Comparison of ENCODE assay signal across 21 cellular contexts in the genomic region with DNA sequence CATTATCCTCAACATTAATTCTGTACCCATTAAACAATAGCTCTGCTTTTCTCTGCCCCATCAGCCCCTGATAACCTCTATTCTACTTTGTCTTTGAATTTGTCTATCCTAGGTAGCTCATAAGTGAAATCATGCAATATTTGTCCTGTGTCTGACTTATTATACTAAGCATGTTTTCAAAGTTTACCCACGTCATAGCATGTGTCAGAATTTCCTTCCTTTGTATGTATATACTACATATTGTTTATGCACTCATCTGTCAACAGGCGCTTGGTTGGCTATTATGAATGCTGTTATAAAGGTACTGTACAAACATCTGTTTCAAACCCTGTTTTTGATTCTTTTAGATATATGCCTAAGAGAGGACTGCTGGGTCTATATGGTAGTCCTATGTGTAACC. TPM values are rescaled to one million over a fixed set of nuclear protein-coding genes. Genes with fewer than 3 reads are reported as not detected.
"Had no signal": no experiment of that assay in that cellular context is flagged by ENCODE, and none has a peak within 500 bp of the region (broad histone marks: within the 10 kb centered on the region; RNA-seq: fewer than 3 reads in every experiment).

No MANE protein-coding gene starts in this region.

- H3K4me3 Mint-ChIP-seq: activated CD4-positive, alpha-beta memory T cell treated with anti-CD3 and anti-CD28 coated beads, Interleukin-2, amount 10 ng/mL, durations not matched to agents 7 days and 5 days; activated CD4-positive, alpha-beta T cell treated with anti-CD3 and anti-CD28 coated beads, Interleukin-2, amount 10 ng/mL, durations not matched to agents 24 days and 14 days; activated T-helper 1 cell treated with anti-CD3 and anti-CD28 coated beads, Interleukin-12 subunit alpha, Interleukin-12 subunit beta, Interleukin-2, Interleukin-4 antibody, amounts not matched to agents 30 ng/mL and 10 ng/mL and 1 ng/mL, durations not matched to agents 14 hours and 24 hours and 36 hours; brain; immature natural killer cell; mesothelial cell of epicardium; natural killer cell treated with Interleukin-12 subunit alpha and Interleukin-12 subunit beta and Interleukin-15 and Interleukin-18, amount 100 ng/mL, for 72 hours; stimulated activated naive CD8-positive, alpha-beta T cell treated with anti-CD3 and anti-CD28 coated beads, Interleukin-15, Interleukin-2, amounts not matched to agents 100 ng/mL and 50 ng/mL, for 24 hours had no signal

- ATAC-seq: left lobe of liver; lower lobe of right lung; natural killer cell treated with Interleukin-12 subunit alpha and Interleukin-12 subunit beta and Interleukin-15 and Interleukin-18, amount 100 ng/mL, for 72 hours; upper lobe of right lung had no signal

- H3K27ac Mint-ChIP-seq: activated CD4-positive, alpha-beta memory T cell treated with anti-CD3 and anti-CD28 coated beads, Interleukin-2, amount 10 ng/mL, durations not matched to agents 7 days and 5 days; activated T-helper 1 cell treated with anti-CD3 and anti-CD28 coated beads, Interleukin-12 subunit alpha, Interleukin-12 subunit beta, Interleukin-2, Interleukin-4 antibody, amounts not matched to agents 30 ng/mL and 10 ng/mL and 1 ng/mL, durations not matched to agents 14 hours and 24 hours and 36 hours; brain; mesothelial cell of epicardium; natural killer cell treated with Interleukin-12 subunit alpha and Interleukin-12 subunit beta and Interleukin-15 and Interleukin-18, amount 100 ng/mL, for 72 hours; stimulated activated naive CD8-positive, alpha-beta T cell treated with anti-CD3 and anti-CD28 coated beads, Interleukin-15, Interleukin-2, amounts not matched to agents 100 ng/mL and 50 ng/mL, for 24 hours had no signal

- H3K9me3 ChIP-seq: lower lobe of right lung, prostate gland, right atrium auricular region, SJSA1, thyroid gland, upper lobe of right lung had no signal

- H3K4me1 Mint-ChIP-seq: mesothelial cell of epicardium had no signal

- H3K27me3 ChIP-seq: right atrium auricular region, SJSA1, thyroid gland, upper lobe of right lung had no signal

- H3K27ac ChIP-seq: epithelial cell of prostate, lower lobe of right lung, prostate gland, right atrium auricular region, SJSA1, thyroid gland, upper lobe of right lung had no signal

- H3K4me3 ChIP-seq: lower lobe of right lung, prostate gland, right atrium auricular region, SJSA1, thyroid gland, upper lobe of right lung had no signal

- H3K36me3 ChIP-seq: prostate gland, right atrium auricular region, thyroid gland, upper lobe of right lung had no signal

- DNase-seq: activated CD4-positive, alpha-beta memory T cell treated with anti-CD3 and anti-CD28 coated beads, Interleukin-2, amount 10 ng/mL, durations not matched to agents 7 days and 5 days; activated CD4-positive, alpha-beta T cell treated with anti-CD3 and anti-CD28 coated beads, Interleukin-2, amount 10 ng/mL, durations not matched to agents 24 days and 14 days; activated naive CD4-positive, alpha-beta T cell; aorta; central memory CD4-positive, alpha-beta T cell; immature natural killer cell; lower lobe of right lung; stimulated activated CD4-positive, alpha-beta T cell treated with anti-CD3 and anti-CD28 coated beads, Interleukin-4, amount 100 ng/mL, for 24 hours; substantia nigra; thyroid gland; upper lobe of right lung had no signal

- H3K27me3 Mint-ChIP-seq: activated CD4-positive, alpha-beta memory T cell treated with anti-CD3 and anti-CD28 coated beads, Interleukin-2, amount 10 ng/mL, durations not matched to agents 7 days and 5 days; activated CD4-positive, alpha-beta T cell treated with anti-CD3 and anti-CD28 coated beads, Interleukin-2, amount 10 ng/mL, durations not matched to agents 24 days and 14 days; brain; natural killer cell treated with Interleukin-12 subunit alpha and Interleukin-12 subunit beta and Interleukin-15 and Interleukin-18, amount 100 ng/mL, for 72 hours; stimulated activated naive CD8-positive, alpha-beta T cell treated with anti-CD3 and anti-CD28 coated beads, Interleukin-15, Interleukin-2, amounts not matched to agents 100 ng/mL and 50 ng/mL, for 24 hours had no signal

- H3K4me1 ChIP-seq: prostate gland, right atrium auricular region, SJSA1 had no signal

- H3K9me3 Mint-ChIP-seq: activated CD4-positive, alpha-beta memory T cell treated with anti-CD3 and anti-CD28 coated beads, Interleukin-2, amount 10 ng/mL, durations not matched to agents 7 days and 5 days; activated CD4-positive, alpha-beta T cell treated with anti-CD3 and anti-CD28 coated beads, Interleukin-2, amount 10 ng/mL, durations not matched to agents 24 days and 14 days; activated T-helper 1 cell treated with anti-CD3 and anti-CD28 coated beads, Interleukin-12 subunit alpha, Interleukin-12 subunit beta, Interleukin-2, Interleukin-4 antibody, amounts not matched to agents 30 ng/mL and 10 ng/mL and 1 ng/mL, durations not matched to agents 14 hours and 24 hours and 36 hours; immature natural killer cell; natural killer cell treated with Interleukin-12 subunit alpha and Interleukin-12 subunit beta and Interleukin-15 and Interleukin-18, amount 100 ng/mL, for 72 hours; stimulated activated naive CD8-positive, alpha-beta T cell treated with anti-CD3 and anti-CD28 coated beads, Interleukin-15, Interleukin-2, amounts not matched to agents 100 ng/mL and 50 ng/mL, for 24 hours had no signal

RNA-seq across cellular contexts. Expression of a gene that starts 43.5 kb away (rescaled TPM):
- total RNA-seq: right atrium auricular region had no signal
